8 cellular contexts compared by ENCODE assay signal in the genomic region with DNA sequence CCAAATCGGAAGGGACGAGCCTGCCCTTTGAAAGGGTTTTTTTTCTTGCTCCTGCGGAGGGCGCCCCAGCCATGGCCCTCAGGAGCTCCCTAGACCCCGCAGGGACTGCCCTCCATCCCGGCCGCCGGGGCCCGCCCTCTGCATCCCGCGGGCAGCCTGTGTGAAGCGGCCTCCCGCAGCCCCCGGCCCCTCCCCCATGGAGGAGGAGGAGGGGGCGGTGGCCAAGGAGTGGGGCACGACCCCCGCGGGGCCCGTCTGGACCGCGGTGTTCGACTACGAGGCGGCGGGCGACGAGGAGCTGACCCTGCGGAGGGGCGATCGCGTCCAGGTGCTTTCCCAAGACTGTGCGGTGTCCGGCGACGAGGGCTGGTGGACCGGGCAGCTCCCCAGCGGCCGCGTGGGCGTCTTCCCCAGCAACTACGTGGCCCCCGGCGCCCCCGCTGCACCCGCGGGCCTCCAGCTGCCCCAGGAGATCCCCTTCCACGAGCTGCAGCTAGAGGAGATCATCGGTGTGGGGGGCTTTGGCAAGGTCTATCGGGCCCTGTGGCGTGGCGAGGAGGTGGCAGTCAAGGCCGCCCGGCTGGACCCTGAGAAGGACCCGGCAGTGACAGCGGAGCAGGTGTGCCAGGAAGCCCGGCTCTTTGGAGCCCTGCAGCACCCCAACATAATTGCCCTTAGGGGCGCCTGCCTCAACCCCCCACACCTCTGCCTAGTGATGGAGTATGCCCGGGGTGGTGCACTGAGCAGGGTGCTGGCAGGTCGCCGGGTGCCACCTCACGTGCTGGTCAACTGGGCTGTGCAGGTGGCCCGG. TPM values are rescaled to one million over a fixed set of nuclear protein-coding genes. Genes with fewer than 3 reads are reported as not detected.
DNase-seq lines count a peak whose midpoint lies in the region; ATAC-seq and TF ChIP-seq lines count a peak whose summit lies in the region.

No MANE protein-coding gene starts in this region.

- H3K9me2 ChIP-seq in OCI-LY1 (ENCODE audit: low read depth, low read length) = no peaks in the 10 kb centered on the region

- TF ChIP-seq CTCF in OCI-LY1 (IDR thresholded peaks at IDR 0.05; ENCODE audit: low read length) = peak; percentile 32; the same call in 1 of the 2 replicates
- TF ChIP-seq CTCF in astrocyte of the spinal cord (IDR thresholded peaks at IDR 0.05; ENCODE audit: low read depth, low read length) = no peak

- H3K79me2 ChIP-seq in OCI-LY1 (ENCODE audit: insufficient read depth, low read length) = no peaks in the 10 kb centered on the region

- H3K27ac ChIP-seq in OCI-LY1 (ENCODE audit: low read depth, low read length, poor library complexity, severe bottlenecking) = no peak overlapping the region

- H3K36me3 ChIP-seq in H7 (replicated peaks; ENCODE audit: control insufficient read depth, insufficient read depth, low read length) = no peaks in the 10 kb centered on the region
- H3K36me3 ChIP-seq in OCI-LY1 (ENCODE audit: insufficient read depth, low read length) = no peaks in the 10 kb centered on the region

- 0 out of 2 replicates have a peak, but pooled peaks cover 1% of the 10 kb centered on the region for H3K27me3 ChIP-seq in H7 (ENCODE audit: control insufficient read depth, insufficient read depth, low read length)
- no peaks in the 10 kb centered on the region for H3K27me3 ChIP-seq in OCI-LY1 (ENCODE audit: insufficient read depth, low read length)

- no peak for ATAC-seq in HG03378 (IDR thresholded peaks at IDR 0.05; ENCODE audit: unreplicated experiment)

- DNase-seq in NCI-H1417 (lab: John Stamatoyannopoulos, UW) (peak in 2 of 3 experiments; percentile 33 to 39), NCI-H1417 treated with DMSO at 0.1 percent for 48 hours (lab: John Stamatoyannopoulos, UW) (no peak), H7 (peak; percentile 95), astrocyte of the spinal cord (ENCODE audit: low read depth, low spot score) (peak; percentile 12), islet precursor cell (peak; percentile 76)
- DNase-seq in stimulated activated CD4-positive, alpha-beta T cell treated with anti-CD3 and anti-CD28 coated beads, Interleukin-4, amount 100 ng/mL, for 24 hours = peak; percentile 17

- in situ Hi-C loops in astrocyte of the spinal cord (cut with HindIII; ENCODE audit: low sequenced_read_pairs) = no loop called here

- peak overlapping the region; percentile 62 for H3K4me2 ChIP-seq in OCI-LY1 (ENCODE audit: low read length)

- H3F3A ChIP-seq in OCI-LY1 (ENCODE audit: insufficient read depth, low read length) = no peaks in the 10 kb centered on the region

- no peaks in the 10 kb centered on the region for H4K20me1 ChIP-seq in OCI-LY1 (ENCODE audit: insufficient read depth, low read length)

- H3K9me3 ChIP-seq in OCI-LY1 (ENCODE audit: low read length) = no peaks in the 10 kb centered on the region

- no peak overlapping the region for H2AFZ ChIP-seq in OCI-LY1 (ENCODE audit: low read length)

- H3K4me3 ChIP-seq in H7 (ENCODE audit: insufficient read depth, low read depth, low read length) (peak overlapping the region; percentile 96), OCI-LY1 (ENCODE audit: low read depth, low read length, poor library complexity, severe bottlenecking) (peak overlapping the region; percentile 71), astrocyte of the spinal cord (ENCODE audit: low read depth, low read length) (peak overlapping the region; percentile 76)

- peak overlapping the region; percentile 52 for H3K9ac ChIP-seq in OCI-LY1 (ENCODE audit: low read length)

- H3K4me1 ChIP-seq in OCI-LY1 (ENCODE audit: insufficient read depth, low read length, severe bottlenecking) = peaks cover 18% of the 10 kb centered on the region

RNA-seq across cellular contexts. Expression of a gene that starts 0.8 kb away (rescaled TPM):
- 16.7 and 24.5 TPM in 2 replicates for total RNA-seq in H7 (2014; rRNA removed; shearing (Covaris generic))

RNA-seq across cellular contexts. Expression of a gene that starts 26.1 kb away (rescaled TPM):
- not detected in 2 replicates for total RNA-seq in H7 (2014; rRNA removed; shearing (Covaris generic))

RNA-seq across cellular contexts. Expression of a gene that starts 34.4 kb away (rescaled TPM):
- 0.87 TPM in 1 of 2 replicates, not detected in the other for total RNA-seq in H7 (2014; rRNA removed; shearing (Covaris generic))
